Comparison of ENCODE assay signal across 1 cellular context in the genomic region with DNA sequence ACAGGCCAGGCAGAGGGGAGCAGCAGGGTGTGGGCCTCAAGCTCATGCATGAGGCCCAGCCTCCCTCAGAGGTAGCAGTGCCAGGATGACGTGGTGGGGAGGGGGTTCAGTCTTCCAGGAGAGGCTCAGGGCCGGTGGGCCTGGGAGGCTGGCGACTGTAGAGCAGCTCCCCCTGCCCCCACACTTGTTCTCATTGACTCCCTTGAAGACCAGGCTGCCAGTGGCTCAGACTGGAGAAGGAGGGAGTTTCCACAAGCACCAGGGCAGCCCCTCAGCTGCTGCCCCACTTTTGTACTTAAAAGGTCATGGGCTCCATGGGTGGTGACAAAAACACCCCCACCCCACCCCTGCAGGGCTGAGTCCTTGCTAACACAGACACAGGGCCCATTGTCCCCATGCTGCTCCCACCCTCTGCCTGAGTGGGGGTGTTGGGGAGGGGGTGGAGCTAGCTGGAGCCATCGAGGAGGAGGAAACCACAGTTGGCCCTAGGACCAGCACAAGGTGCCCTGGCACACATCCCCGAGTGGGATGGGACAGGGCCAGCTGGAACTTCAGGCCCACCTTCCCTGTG.
TF ChIP-seq lines count a peak whose summit lies in the region.

No MANE protein-coding gene starts in this region.

TF ChIP-seq in SK-N-SH, 30 proteins besides CTCF, POLR2A, EP300 and RAD21 (continued from another document):
- TF ChIP-seq RXRA (IDR thresholded peaks at IDR 0.05; ENCODE audit: borderline replicate concordance, low read depth) (no peak), USF1 (IDR thresholded peaks at IDR 0.05; ENCODE audit: borderline replicate concordance, low read depth) (no peak), NFIC (IDR thresholded peaks at IDR 0.05; ENCODE audit: borderline replicate concordance) (no peak), FOXJ3 (CRISPR knock-in tag; IDR thresholded peaks at IDR 0.05) (no peak), TAF1 (IDR thresholded peaks at IDR 0.05; ENCODE audit: borderline replicate concordance, low read depth, low read length) (no peak), POLR2AphosphoS5 (IDR thresholded peaks at IDR 0.05; ENCODE audit: low read depth, low read length) (no peak), SMC3 (IDR thresholded peaks at IDR 0.05; ENCODE audit: low read depth, low read length) (no peak), IRF3 (IDR thresholded peaks at IDR 0.05; ENCODE audit: low read depth, low read length) (no peak), TEAD4 (IDR thresholded peaks at IDR 0.05; ENCODE audit: borderline replicate concordance, insufficient read depth) (no peak), FOXM1 (IDR thresholded peaks at IDR 0.05; ENCODE audit: low read depth) (no peak), RCOR1 (IDR thresholded peaks at IDR 0.05; ENCODE audit: low read length) (no peak), FOSL2 (IDR thresholded peaks at IDR 0.05; ENCODE audit: borderline replicate concordance, low read depth) (no peak), TCF12 (IDR thresholded peaks at IDR 0.05) (no peak)
- TF ChIP-seq, protein P1, sequence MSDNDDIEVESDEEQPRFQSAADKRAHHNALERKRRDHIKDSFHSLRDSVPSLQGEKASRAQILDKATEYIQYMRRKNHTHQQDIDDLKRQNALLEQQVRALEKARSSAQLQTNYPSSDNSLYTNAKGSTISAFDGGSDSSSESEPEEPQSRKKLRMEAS (IDR thresholded peaks at IDR 0.05; ENCODE audit: low read depth) = no peak
- TF ChIP-seq, protein P2, sequence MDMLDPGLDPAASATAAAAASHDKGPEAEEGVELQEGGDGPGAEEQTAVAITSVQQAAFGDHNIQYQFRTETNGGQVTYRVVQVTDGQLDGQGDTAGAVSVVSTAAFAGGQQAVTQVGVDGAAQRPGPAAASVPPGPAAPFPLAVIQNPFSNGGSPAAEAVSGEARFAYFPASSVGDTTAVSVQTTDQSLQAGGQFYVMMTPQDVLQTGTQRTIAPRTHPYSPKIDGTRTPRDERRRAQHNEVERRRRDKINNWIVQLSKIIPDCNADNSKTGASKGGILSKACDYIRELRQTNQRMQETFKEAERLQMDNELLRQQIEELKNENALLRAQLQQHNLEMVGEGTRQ (IDR thresholded peaks at IDR 0.05; ENCODE audit: borderline replicate concordance, low read depth, low read length) = no peak
TF ChIP-seq in SK-N-SH: peak in this region for 0.
